8 cellular contexts compared by ENCODE assay signal in the genomic region with DNA sequence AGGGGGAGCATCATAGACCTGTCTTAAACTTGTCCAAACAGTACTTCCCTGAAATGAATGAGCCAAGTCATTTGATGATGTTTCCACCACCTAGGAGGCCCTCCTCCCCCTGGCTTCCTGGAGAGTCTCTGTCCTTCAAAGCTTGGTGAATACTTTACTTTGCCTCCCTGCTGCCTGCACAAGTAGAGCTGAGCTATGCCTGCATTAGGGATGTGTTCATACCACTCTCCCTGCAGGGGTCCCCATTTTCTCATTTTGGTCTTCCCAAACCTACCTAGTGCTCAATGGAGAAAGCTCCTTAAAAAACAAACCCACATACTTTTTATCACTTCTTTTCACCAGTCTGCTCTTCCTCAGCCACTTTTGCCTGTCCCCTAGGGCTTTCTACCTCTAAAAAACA. TPM values are rescaled to one million over a fixed set of nuclear protein-coding genes. Genes with fewer than 3 reads are reported as not detected.
DNase-seq lines count a peak whose midpoint lies in the region; ATAC-seq and TF ChIP-seq lines count a peak whose summit lies in the region.

No MANE protein-coding gene starts in this region.

- H3K27ac Mint-ChIP-seq in CD4-positive, alpha-beta memory T cell: peak overlapping the region in 5 of 7 donors; percentile 2 to 84 (median 58)
- no peak overlapping the region for H3K27ac Mint-ChIP-seq in activated naive CD8-positive, alpha-beta T cell treated with anti-CD3 and anti-CD28 coated beads, Interleukin-2, amount 10 ng/mL, durations not matched to agents 7 days and 5 days

- H3K9me3 Mint-ChIP-seq in CD4-positive, alpha-beta memory T cell: no peaks in the 10 kb centered on the region
- no peaks in the 10 kb centered on the region for H3K9me3 Mint-ChIP-seq in activated naive CD8-positive, alpha-beta T cell treated with anti-CD3 and anti-CD28 coated beads, Interleukin-2, amount 10 ng/mL, durations not matched to agents 7 days and 5 days

- no peaks in the 10 kb centered on the region for H3K27me3 ChIP-seq in CD4-positive, alpha-beta memory T cell (ENCODE audit: insufficient read depth, low read length)
- H3K27me3 ChIP-seq in HCT116 (ENCODE audit: insufficient read depth, low read length): no peaks in the 10 kb centered on the region

- no peaks in the 10 kb centered on the region for H3K79me2 ChIP-seq in HCT116 (ENCODE audit: insufficient read depth, low read length)

- H3K4me1 ChIP-seq in CD4-positive, alpha-beta memory T cell (ENCODE audit: insufficient read depth, low read length): no peaks in the 10 kb centered on the region
- no peaks in the 10 kb centered on the region for H3K4me1 ChIP-seq in HCT116 (ENCODE audit: control insufficient read depth in 1 of 2, insufficient read depth in 2 of 2, low read length in 2 of 2)

- BruUV-seq in HCT116 (replicated peaks; lab: Mats Ljungman, UMichigan): no TSS peak

- no peaks in the 10 kb centered on the region for H3K9me3 ChIP-seq in CD4-positive, alpha-beta memory T cell (ENCODE audit: control insufficient read depth in 1 of 2, low read length in 2 of 2)
- H3K9me3 ChIP-seq in HCT116 (ENCODE audit: control insufficient read depth in 1 of 2, insufficient read depth in 1 of 2, low read depth in 1 of 2, low read length in 2 of 2): no peaks in the 10 kb centered on the region

- no peaks in the 10 kb centered on the region for H4K20me1 ChIP-seq in HCT116 (ENCODE audit: insufficient read depth)

- no peaks in the 10 kb centered on the region for H3K9me2 ChIP-seq in HCT116 (ENCODE audit: insufficient read depth)

- POLR2A ChIA-PET in CD4-positive, alpha-beta memory T cell (lab: Charles Lee; ENCODE audit: partially characterized antibody): interaction anchor here (1.0 to 2.1 kb wide), 3 partner anchors 9 to 259 kb away, joined by 3 to 6 read pairs (median 5); partner anchors contain the start of gene KIF3A
- POLR2A ChIA-PET in HCT116 (lab: Charles Lee): interaction anchor here (0.9 kb wide), 1 partner anchor 65 kb away, joined by 4 read pairs; no protein-coding TSS in a partner anchor
- POLR2A ChIA-PET in activated naive CD8-positive, alpha-beta T cell treated with anti-CD3 and anti-CD28 coated beads, Interleukin-2, amount 10 ng/mL, durations not matched to agents 7 days and 5 days (lab: Charles Lee): no interaction called here

- no peak overlapping the region for H2AFZ ChIP-seq in HCT116 (ENCODE audit: low read depth, low read length, poor library complexity, severe bottlenecking)

- peaks cover 10 to 13% (median 11%) of the 10 kb centered on the region in 4 donors for H3K4me1 Mint-ChIP-seq in CD4-positive, alpha-beta memory T cell
- peaks cover 35% of the 10 kb centered on the region for H3K4me1 Mint-ChIP-seq in activated naive CD8-positive, alpha-beta T cell treated with anti-CD3 and anti-CD28 coated beads, Interleukin-2, amount 10 ng/mL, durations not matched to agents 7 days and 5 days

- TF ChIP-seq POLR2A in HCT116 (IDR thresholded peaks at IDR 0.05; ENCODE audit: borderline replicate concordance, extremely low read depth, insufficient read depth, insufficient read length): no peak

- no peak overlapping the region for H3K4me3 ChIP-seq in CD4-positive, alpha-beta memory T cell (ENCODE audit: low read length in 2 of 2)
- no peak overlapping the region for H3K4me3 ChIP-seq in HCT116 (replicated peaks in 1 of 2; ENCODE audit: low read depth in 1 of 2, low read length in 2 of 2)

- intact Hi-C loops in CD4-positive, alpha-beta memory T cell (cut with micrococcal nuclease): no loop called here
- intact Hi-C loops in HCT116 (cut with micrococcal nuclease): no loop called here

- no peak overlapping the region for H3K4me3 Mint-ChIP-seq in CD4-positive, alpha-beta memory T cell
- H3K4me3 Mint-ChIP-seq in activated naive CD8-positive, alpha-beta T cell treated with anti-CD3 and anti-CD28 coated beads, Interleukin-2, amount 10 ng/mL, durations not matched to agents 7 days and 5 days: no peak overlapping the region

- TF ChIP-seq CTCF in HCT116 (IDR thresholded peaks at IDR 0.05 in 2 of 3, conservative IDR thresholded peaks at IDR 0.05 in 1 of 3; ENCODE audit: borderline replicate concordance in 1 of 3, insufficient read depth in 1 of 3, low read depth in 2 of 3, low read length in 2 of 3): peak; percentile 21 to 28 (median 22); a peak in 2 of 6 replicates

- RAD21 ChIA-PET in HCT116 (lab: Charles Lee; ENCODE audit: low non-redundant PET in 1 of 2, low total read pairs in 2 of 2, uncharacterized antibody in 2 of 2, unreplicated experiment in 2 of 2): interaction anchor here (0.8 to 1.5 kb wide), 4 partner anchors 47 to 129 kb away, joined by 3 to 6 read pairs (median 3); no protein-coding TSS in a partner anchor

- H3K4me2 ChIP-seq in HCT116 (ENCODE audit: low read length): no peak overlapping the region

- peaks cover 12 to 38% of the 10 kb centered on the region in 2 donors for H3K36me3 Mint-ChIP-seq in CD4-positive, alpha-beta memory T cell
- H3K36me3 Mint-ChIP-seq in activated naive CD8-positive, alpha-beta T cell treated with anti-CD3 and anti-CD28 coated beads, Interleukin-2, amount 10 ng/mL, durations not matched to agents 7 days and 5 days: peaks cover 27% of the 10 kb centered on the region

- no peaks in the 10 kb centered on the region for H3K27me3 Mint-ChIP-seq in CD4-positive, alpha-beta memory T cell
- H3K27me3 Mint-ChIP-seq in activated naive CD8-positive, alpha-beta T cell treated with anti-CD3 and anti-CD28 coated beads, Interleukin-2, amount 10 ng/mL, durations not matched to agents 7 days and 5 days: no peaks in the 10 kb centered on the region

- DNase-seq in CD4-positive, alpha-beta memory T cell: no peak
- DNase-seq in HCT116 (ENCODE audit: low read depth, low spot score) (no peak), kidney tubule cell (ENCODE audit: low spot score) (peak; percentile 20), NOMO-1 treated with dmso at 0.1 percent for 144 hours (lab: John Stamatoyannopoulos, UW; ENCODE audit: unreplicated experiment) (no peak), NAMALWA (ENCODE audit: low spot score) (no peak), AG08396 (ENCODE audit: low spot score) (no peak)
- no peak for DNase-seq in activated naive CD8-positive, alpha-beta T cell treated with anti-CD3 and anti-CD28 coated beads, Interleukin-2, amount 10 ng/mL, durations not matched to agents 7 days and 5 days

- H3K36me3 ChIP-seq in CD4-positive, alpha-beta memory T cell (ENCODE audit: insufficient read depth, low read length): no peaks in the 10 kb centered on the region
- H3K36me3 ChIP-seq in HCT116 (ENCODE audit: control insufficient read depth in 1 of 2, insufficient read depth in 2 of 2, low read length in 2 of 2): peaks cover 3 to 5% of the 10 kb centered on the region in 2 experiments; a peak in 1 of 4 replicates

- CTCF ChIA-PET in CD4-positive, alpha-beta memory T cell (lab: Charles Lee; ENCODE audit: partially characterized antibody): interaction anchor here (0.8 to 4.3 kb wide), 3 partner anchors 17 to 77 kb away, joined by 3 to 21 read pairs (median 4); partner anchors contain the start of gene KIF3A
- CTCF ChIA-PET in HCT116 (lab: Charles Lee): interaction anchor here (0.8 to 2.8 kb wide), 6 partner anchors 17 to 67 kb away, joined by 3 to 31 read pairs (median 3); partner anchors contain the start of gene KIF3A

- ATAC-seq in HCT116 (peak; percentile 71), HG03432 (IDR thresholded peaks at IDR 0.05; ENCODE audit: unreplicated experiment) (no peak)
- ATAC-seq in activated naive CD8-positive, alpha-beta T cell treated with anti-CD3 and anti-CD28 coated beads, Interleukin-2, amount 10 ng/mL, durations not matched to agents 7 days and 5 days (ENCODE audit: low read depth): peak; percentile 35

- H3K27ac ChIP-seq in CD4-positive, alpha-beta memory T cell (ENCODE audit: low read depth, low read length): no peak overlapping the region
- no peak overlapping the region for H3K27ac ChIP-seq in HCT116 (ENCODE audit: low read depth, low read length)

- no peak overlapping the region for H3K9ac ChIP-seq in HCT116 (ENCODE audit: low read length)

- peak; percentile 54 for TF ChIP-seq RAD21 in HCT116 (IDR thresholded peaks at IDR 0.05; ENCODE audit: low read depth)

TF ChIP-seq in HCT116, 20 proteins besides CTCF, POLR2A, EP300 and RAD21 (continues in another document):
- TF ChIP-seq EGR1 (IDR thresholded peaks at IDR 0.05; ENCODE audit: low read depth) (no peak), FOSL1 (IDR thresholded peaks at IDR 0.05; ENCODE audit: low read depth) (no peak), EZH2 (IDR thresholded peaks at IDR 0.05) (no peak), SIN3A (IDR thresholded peaks at IDR 0.05; ENCODE audit: low read depth) (no peak), ATF3 (IDR thresholded peaks at IDR 0.05) (no peak), ELF1 (IDR thresholded peaks at IDR 0.05; ENCODE audit: borderline replicate concordance, low read depth) (no peak), JUND (IDR thresholded peaks at IDR 0.05) (no peak)

RNA-seq across cellular contexts. Expression of gene CCNI2, which starts 7.7 kb away (rescaled TPM):
- total RNA-seq in CD4-positive, alpha-beta memory T cell: 10 to 100 TPM; 12.5 to 13.0 TPM
- polyA plus RNA-seq in CD4-positive, alpha-beta memory T cell: 1 to 10 TPM in 1 of 2 donors, under 1 TPM in 1; 0.86 to 3.1 TPM
- total RNA-seq in HCT116 (2021; ENCODE audit: unreplicated experiment): 1.4 TPM
- 1.5 and 2.1 TPM in 2 replicates for polyA plus RNA-seq in HCT116 (2012)
- total RNA-seq in activated naive CD8-positive, alpha-beta T cell treated with anti-CD3 and anti-CD28 coated beads, Interleukin-2, amount 10 ng/mL, durations not matched to agents 7 days and 5 days: 10 to 100 TPM in 1 of 2 experiments, 1 to 10 TPM in 1; 8.9 to 12.4 TPM

RNA-seq across cellular contexts. Expression of gene KIF3A, which starts 17.6 kb away (rescaled TPM):
- total RNA-seq in CD4-positive, alpha-beta memory T cell: 10 to 100 TPM; 18.7 to 25.9 TPM
- 10 to 100 TPM in 1 of 2 donors, 1 to 10 TPM in 1; 9.7 to 18.3 TPM for polyA plus RNA-seq in CD4-positive, alpha-beta memory T cell
- 12.7 TPM for total RNA-seq in HCT116 (2021; ENCODE audit: unreplicated experiment)
- polyA plus RNA-seq in HCT116 (2012): 2.3 and 3.1 TPM in 2 replicates
- total RNA-seq in activated naive CD8-positive, alpha-beta T cell treated with anti-CD3 and anti-CD28 coated beads, Interleukin-2, amount 10 ng/mL, durations not matched to agents 7 days and 5 days: 10 to 100 TPM; 16.8 to 19.3 TPM

RNA-seq across cellular contexts. Expression of gene SEPTIN8, which starts 22.1 kb away (rescaled TPM):
- 10 to 100 TPM; 12.6 to 13.8 TPM for total RNA-seq in CD4-positive, alpha-beta memory T cell
- 1 to 10 TPM; 1.1 to 3.3 TPM for polyA plus RNA-seq in CD4-positive, alpha-beta memory T cell
- total RNA-seq in HCT116 (2021; ENCODE audit: unreplicated experiment): 34.6 TPM
- polyA plus RNA-seq in HCT116 (2012): 33.0 and 35.8 TPM in 2 replicates
- 10 to 100 TPM; 39.2 to 40.4 TPM for total RNA-seq in activated naive CD8-positive, alpha-beta T cell treated with anti-CD3 and anti-CD28 coated beads, Interleukin-2, amount 10 ng/mL, durations not matched to agents 7 days and 5 days

RNA-seq across cellular contexts. Expression of gene SOWAHA, which starts 58.2 kb away (rescaled TPM):
- not detected for total RNA-seq in CD4-positive, alpha-beta memory T cell
- under 1 TPM in 1 of 2 donors, not detected in 1; 0.06 TPM for polyA plus RNA-seq in CD4-positive, alpha-beta memory T cell
- total RNA-seq in HCT116 (2021; ENCODE audit: unreplicated experiment): 0.39 TPM
- 0.07 and 0.18 TPM in 2 replicates for polyA plus RNA-seq in HCT116 (2012)
- not detected for total RNA-seq in activated naive CD8-positive, alpha-beta T cell treated with anti-CD3 and anti-CD28 coated beads, Interleukin-2, amount 10 ng/mL, durations not matched to agents 7 days and 5 days
